Comparison of ENCODE assay signal across 8 cellular contexts in the genomic region with DNA sequence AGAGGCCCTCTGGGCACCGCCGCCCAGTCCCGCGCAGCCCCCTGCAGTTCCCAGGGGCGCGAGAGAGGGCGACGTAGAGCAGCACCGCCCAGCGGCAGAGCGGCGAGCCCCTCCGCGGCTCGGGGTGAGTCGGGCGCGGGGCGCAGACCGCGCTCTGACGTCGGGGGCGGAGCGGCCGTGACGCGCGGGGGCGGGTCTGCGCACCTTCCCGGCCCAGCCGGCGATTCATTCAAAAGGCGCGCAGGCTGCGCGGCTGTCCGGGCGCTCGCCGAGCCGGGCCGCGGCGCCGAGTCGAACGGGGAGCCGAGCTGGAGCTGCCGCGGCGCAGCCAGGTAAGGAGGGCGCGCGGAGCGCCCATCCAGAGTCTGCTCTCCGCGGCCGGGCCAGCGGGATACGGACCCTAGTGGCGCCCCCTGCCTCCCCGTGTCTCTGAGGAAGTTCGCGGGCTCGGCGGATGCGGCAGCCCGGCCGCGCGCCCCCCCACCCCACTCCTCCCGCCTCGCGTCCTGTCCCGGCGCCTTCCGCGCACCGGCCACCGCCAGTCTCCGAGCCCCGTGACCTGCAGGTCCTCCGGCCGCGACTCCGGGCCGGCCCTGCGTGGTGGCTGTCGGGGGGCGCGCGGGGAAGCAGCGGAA. TPM values are rescaled to one million over a fixed set of nuclear protein-coding genes. Genes with fewer than 3 reads are reported as not detected.
DNase-seq lines count a peak whose midpoint lies in the region; ATAC-seq and TF ChIP-seq lines count a peak whose summit lies in the region.

Gene RELT (plus strand): TSS at position 232 of the 635 bp plus-strand sequence. CDS start 12,738 bp downstream, outside the sequence.

- DNase-seq in AG04450 (ENCODE audit: low read depth, low spot score) (peak; percentile 69), NCI-H2196 treated with DMSO at 0.1 percent for 48 hours (lab: John Stamatoyannopoulos, UW; ENCODE audit: unreplicated experiment) (peak; percentile 75), mammary epithelial cell (peak; percentile 90), immature natural killer cell (peak; percentile 96 to 97 (median 96)), spleen (peak; percentile 99)

- dilution Hi-C loops in mammary epithelial cell (cut with HindIII; ENCODE audit: low sequenced_read_pairs) = no loop called here

- no peaks in the 10 kb centered on the region for H3K9me3 Mint-ChIP-seq in immature natural killer cell

- intact Hi-C loops in mammary epithelial cell (cut with micrococcal nuclease) = loop anchor here (1.0 kb wide), 2 partner anchors 25 to 285 kb away; no protein-coding TSS in a partner anchor
- intact Hi-C loops in spleen (cut with DNase I; ENCODE audit: low total_unique reads) = no loop called here

- H3K27me3 ChIP-seq in AG04450 (ENCODE audit: control insufficient read depth, insufficient read depth, low read length) (no peaks in the 10 kb centered on the region), mammary epithelial cell (ENCODE audit: insufficient read depth, low read length) (no peaks in the 10 kb centered on the region), spleen (replicated peaks in 1 of 7) (no peaks in the 10 kb centered on the region)

- in situ Hi-C loops in mammary epithelial cell (cut with MboI; ENCODE audit: low sequenced_read_pairs in 2 of 2) = no loop called here

- TF ChIP-seq CTCF in AG04450 (IDR thresholded peaks at IDR 0.05; ENCODE audit: low read depth, low read length) (peak; percentile 74), WI38 (IDR thresholded peaks at IDR 0.05; ENCODE audit: low read depth, low read length) (peak; percentile 82), mammary epithelial cell (conservative IDR thresholded peaks at IDR 0.05 in 1 of 2, IDR thresholded peaks at IDR 0.05 in 1 of 2; ENCODE audit: extremely low read depth in 1 of 2, insufficient read depth in 1 of 2, low read depth in 1 of 2, low read length in 2 of 2) (peak; percentile 74 to 82), spleen (IDR thresholded peaks at IDR 0.05 in 8 of 11, conservative IDR thresholded peaks at IDR 0.05 in 3 of 11) (peak; percentile 87 to 99 (median 99))

- H3K27ac ChIP-seq in AG04450 (ENCODE audit: low read depth, low read length) (no peak within 1 kb of the TSS), mammary epithelial cell (ENCODE audit: insufficient read depth, low read depth, low read length) (peak within 1 kb of the TSS; percentile 75), spleen (peak within 1 kb of the TSS; percentile 73 to 99 (median 96))

- H3K9me3 ChIP-seq in AG04450 (ENCODE audit: control insufficient read depth, insufficient read depth, low read length) (no peaks in the 10 kb centered on the region), mammary epithelial cell (replicated peaks; ENCODE audit: insufficient read depth, low read length) (no peaks in the 10 kb centered on the region), spleen (no peaks in the 10 kb centered on the region)

- no peaks in the 10 kb centered on the region for H4K20me1 ChIP-seq in mammary epithelial cell (ENCODE audit: insufficient read depth, low read length)

- POLR2A ChIA-PET in AG04450 (lab: Yijun Ruan, JAX) = interaction anchor here (0.5 to 1.0 kb wide), 3 partner anchors 16 to 88 kb away, joined by 3 to 4 read pairs (median 3); no protein-coding TSS in a partner anchor

- CTCF ChIA-PET in AG04450 (lab: Charles Lee) = interaction anchor here (0.6 to 1.1 kb wide), 3 partner anchors 38 to 285 kb away, joined by 3 read pairs; no protein-coding TSS in a partner anchor
- CTCF ChIA-PET in mammary epithelial cell (lab: Charles Lee; ENCODE audit: low non-redundant PET) = interaction anchor here (0.5 kb wide), 1 partner anchor 25 kb away, joined by 3 read pairs; no protein-coding TSS in a partner anchor

- TSS peak; percentile 32 for BruUV-seq in mammary epithelial cell (replicated peaks; lab: Mats Ljungman, UMichigan)

- WGBS in mammary epithelial cell (ENCODE audit: low coverage, missing lambda C conversion rate) = 3% methylated on average over 15 of the region's 95 CpGs
- 0 to 2% (median 1%) methylated on average over 35 to 95 of the region's 95 CpGs for WGBS in spleen, 5 donors

- H3K79me2 ChIP-seq in mammary epithelial cell (ENCODE audit: insufficient read depth, low read length) = peaks cover 50% of the 10 kb centered on the region

- H3K27me3 Mint-ChIP-seq in immature natural killer cell (ENCODE audit: low read depth in 3 of 3) = peaks cover 16 to 45% (median 20%) of the 10 kb centered on the region in 3 donors

- H3K9ac ChIP-seq in mammary epithelial cell (ENCODE audit: insufficient read depth, low read length) = peak within 1 kb of the TSS; percentile 93

- peaks cover 18 to 34% of the 10 kb centered on the region in 2 donors for H3K4me1 Mint-ChIP-seq in immature natural killer cell

- no peaks in the 10 kb centered on the region for H3K36me3 Mint-ChIP-seq in immature natural killer cell

- peak within 1 kb of the TSS; percentile 89 for H3K4me2 ChIP-seq in mammary epithelial cell (ENCODE audit: insufficient read depth, low read depth, low read length)

- ATAC-seq in GM18867 (IDR thresholded peaks at IDR 0.05; ENCODE audit: unreplicated experiment) = peak; percentile 76
- peak; percentile 72 for ATAC-seq in HG03097 (IDR thresholded peaks at IDR 0.05; ENCODE audit: low FRiP score, unreplicated experiment)

- H3K27ac Mint-ChIP-seq in immature natural killer cell = peak within 1 kb of the TSS; percentile 89 to 100 (median 98)

- H3K4me3 ChIP-seq in AG04450 (ENCODE audit: low read depth, low read length) (peak within 1 kb of the TSS; percentile 76), WI38 (ENCODE audit: low read depth, low read length) (peak within 1 kb of the TSS; percentile 73), mammary epithelial cell (replicated peaks in 1 of 3; ENCODE audit: insufficient read depth in 1 of 3, low read depth in 2 of 3, low read length in 3 of 3) (peak within 1 kb of the TSS; percentile 57 to 99 (median 86)), spleen (peak within 1 kb of the TSS; percentile 62 to 95 (median 81))

- peaks cover 8% of the 10 kb centered on the region for H3K4me1 ChIP-seq in mammary epithelial cell (ENCODE audit: insufficient read depth, low read length)
- H3K4me1 ChIP-seq in spleen = peaks cover 18 to 83% (median 67%) of the 10 kb centered on the region in 6 donors

- peak within 1 kb of the TSS; percentile 85 to 96 (median 91) for H3K4me3 Mint-ChIP-seq in immature natural killer cell

- TF ChIP-seq POLR2A in spleen (IDR thresholded peaks at IDR 0.05) = peak in 2 of 3 donors; percentile 40 to 83

- peak within 1 kb of the TSS; percentile 90 for H2AFZ ChIP-seq in mammary epithelial cell (ENCODE audit: low read depth, low read length)

- H3K36me3 ChIP-seq in mammary epithelial cell (ENCODE audit: insufficient read depth, low read length) (no peaks in the 10 kb centered on the region), spleen (peaks cover 0 to 12% (median 0%) of the 10 kb centered on the region in 6 donors)

RNA-seq across cellular contexts. Expression of gene RELT, which starts in this region (rescaled TPM):
- 1.1 TPM in 2 replicates for polyA plus RNA-seq in AG04450 (2011; rRNA removed)
- 1.1 and 1.7 TPM in 2 replicates for polyA minus RNA-seq in AG04450 (2011; rRNA and poly(A)+ RNA removed)
- 10 to 100 TPM in 1 of 2 donors, 1 to 10 TPM in 1; 4.5 to 10.2 TPM for total RNA-seq in mammary epithelial cell
- polyA plus RNA-seq in mammary epithelial cell = 5.1 TPM
- polyA minus RNA-seq in mammary epithelial cell = 8.6 TPM
- 1 to 10 TPM; 2.8 to 5.4 (median 3.6) TPM for polyA plus RNA-seq in immature natural killer cell
- 10 to 100 TPM; 28.1 to 79.8 (median 41.3) TPM for total RNA-seq in spleen
- polyA plus RNA-seq in spleen = 10 to 100 TPM; 13.5 to 28.2 (median 21.7) TPM
